In genomic region chr6:84791233-84791632, GRCh38 we compare ENCODE assay signal across 15 cellular contexts. TPM values are rescaled to one million over a fixed set of nuclear protein-coding genes. Genes with fewer than 3 reads are reported as not detected.
DNase-seq lines count a peak whose midpoint lies in the region; ATAC-seq and TF ChIP-seq lines count a peak whose summit lies in the region.
"Had no signal": no experiment of that assay in that cellular context is flagged by ENCODE, and none has a peak within 500 bp of the region (broad histone marks: within the 10 kb centered on the region; RNA-seq: fewer than 3 reads in every experiment).

No MANE protein-coding gene starts in this region.

- 31 to 56% methylated on average over 2 of the region's 2 CpGs for WGBS in body of pancreas, 2 donors

- DNase-seq in GM03348 (ENCODE audit: low spot score) (peak; percentile 25), NB4 (ENCODE audit: low read depth) (peak; percentile 39), astrocyte of the spinal cord (ENCODE audit: low read depth, low spot score) (peak; percentile 40), pulmonary artery endothelial cell (ENCODE audit: low read depth, low spot score) (peak; percentile 71), body of pancreas (no peak), NCI-H345 (lab: John Stamatoyannopoulos, UW) (no peak), dorsolateral prefrontal cortex (no peak)
- DNase-seq in stimulated activated naive CD4-positive, alpha-beta T cell treated with Interleukin-2 at 50 U/mL for 16 hours (lab: John Stamatoyannopoulos, UW) = no peak
- DNase-seq: activated CD8-positive, alpha-beta T cell treated with anti-CD3 and anti-CD28 coated beads, Interleukin-2, amount 10 ng/mL, durations not matched to agents 7 days and 5 days; activated gamma-delta T cell treated with Interleukin-2 at 50 U/mL for 16 hours; Caco-2; NCI-H2171 treated with DMSO at 0.1 percent for 48 hours; occipital lobe had no signal

- H3K27me3 ChIP-seq in body of pancreas (no peaks in the 10 kb centered on the region), dorsolateral prefrontal cortex (peaks cover 0 to 38% (median 4%) of the 10 kb centered on the region in 45 donors)

- no peak for TF ChIP-seq POLR2A in NB4 (IDR thresholded peaks at IDR 0.05; ENCODE audit: extremely low read depth, insufficient read length)
- TF ChIP-seq POLR2A in body of pancreas (IDR thresholded peaks at IDR 0.05) = no peak

- no peaks in the 10 kb centered on the region for H3K4me1 ChIP-seq in body of pancreas
- H3K4me1 ChIP-seq: Caco-2 had no signal

- TF ChIP-seq CTCF in NB4 (IDR thresholded peaks at IDR 0.05; ENCODE audit: low read depth, low read length) = no peak
- no peak for TF ChIP-seq CTCF in astrocyte of the spinal cord (IDR thresholded peaks at IDR 0.05; ENCODE audit: low read depth, low read length)
- no peak for TF ChIP-seq CTCF in body of pancreas (IDR thresholded peaks at IDR 0.05)
- TF ChIP-seq CTCF in dorsolateral prefrontal cortex (IDR thresholded peaks at IDR 0.05 in 54 of 56, conservative IDR thresholded peaks at IDR 0.05 in 2 of 56; ENCODE audit: low read depth in 1 of 56, partially characterized antibody in 56 of 56) = no peak

- H3K36me3 ChIP-seq in body of pancreas (replicated peaks in 1 of 2; ENCODE audit: insufficient read depth in 1 of 2, low read depth in 2 of 2) = no peaks in the 10 kb centered on the region

- H3K9me3 ChIP-seq in body of pancreas = peaks cover 0 to 3% (median 0%) of the 10 kb centered on the region in 3 donors
- H3K9me3 ChIP-seq: Caco-2 had no signal

- no peak for ATAC-seq in body of pancreas
- ATAC-seq: activated CD8-positive, alpha-beta T cell treated with anti-CD3 and anti-CD28 coated beads, Interleukin-2, amount 10 ng/mL, durations not matched to agents 7 days and 5 days; Panc1 had no signal

- H3K27ac ChIP-seq in body of pancreas (no peak overlapping the region), dorsolateral prefrontal cortex (no peak overlapping the region)

- intact Hi-C loops in body of pancreas (cut with DNase I) = no loop called here
- intact Hi-C loops in dorsolateral prefrontal cortex (cut with DNase I) = no loop called here

- H3K4me3 ChIP-seq in NB4 (ENCODE audit: low read depth, low read length) (no peak overlapping the region), astrocyte of the spinal cord (ENCODE audit: low read depth, low read length) (no peak overlapping the region), body of pancreas (no peak overlapping the region), dorsolateral prefrontal cortex (no peak overlapping the region)
- H3K4me3 ChIP-seq: lung had no signal

- in situ Hi-C loops in astrocyte of the spinal cord (cut with HindIII; ENCODE audit: low sequenced_read_pairs) = no loop called here

RNA-seq across cellular contexts. Expression of gene TBX18, which starts 26.8 kb away (rescaled TPM):
- total RNA-seq in pulmonary artery endothelial cell (25.9 and 26.8 TPM in 2 replicates), body of pancreas (1 to 10 TPM in 1 of 2 donors, under 1 TPM in 1; 0.52 to 2.0 TPM), dorsolateral prefrontal cortex (10 to 100 TPM in 10 of 120 experiments, 1 to 10 TPM in 108, under 1 TPM in 2; 0.36 to 15.5 (median 3.5) TPM)
- total RNA-seq: activated CD8-positive, alpha-beta T cell treated with anti-CD3 and anti-CD28 coated beads, Interleukin-2, amount 10 ng/mL, durations not matched to agents 7 days and 5 days; Caco-2 had no signal

Comparison
In these comparisons a context has a peak if more than half of its experiments do, and no peak if none do; other contexts are left out.
1. DNase-seq: peak in GM03348 (single experiment), NB4 (single experiment), astrocyte of the spinal cord (single experiment) and pulmonary artery endothelial cell (single experiment); none in body of pancreas (0 of 4), stimulated activated naive CD4-positive, alpha-beta T cell treated with Interleukin-2 at 50 U/mL for 16 hours (single experiment), NCI-H345 (single experiment) and dorsolateral prefrontal cortex (0 of 10).